In genomic region chr16:68244903-68245853, GRCh38 we compare ENCODE assay signal across 1 cellular context.
TF ChIP-seq lines count a peak whose summit lies in the region.

A gene with protein sequence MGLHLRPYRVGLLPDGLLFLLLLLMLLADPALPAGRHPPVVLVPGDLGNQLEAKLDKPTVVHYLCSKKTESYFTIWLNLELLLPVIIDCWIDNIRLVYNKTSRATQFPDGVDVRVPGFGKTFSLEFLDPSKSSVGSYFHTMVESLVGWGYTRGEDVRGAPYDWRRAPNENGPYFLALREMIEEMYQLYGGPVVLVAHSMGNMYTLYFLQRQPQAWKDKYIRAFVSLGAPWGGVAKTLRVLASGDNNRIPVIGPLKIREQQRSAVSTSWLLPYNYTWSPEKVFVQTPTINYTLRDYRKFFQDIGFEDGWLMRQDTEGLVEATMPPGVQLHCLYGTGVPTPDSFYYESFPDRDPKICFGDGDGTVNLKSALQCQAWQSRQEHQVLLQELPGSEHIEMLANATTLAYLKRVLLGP (plus strand): TSS chr16:68245373. CDS start chr16:68245427, 54 bp downstream.

TF ChIP-seq in K562, 482 proteins besides CTCF, POLR2A, EP300 and RAD21 (continued from another document and continues in another):
- TF ChIP-seq PRDM10 (IDR thresholded peaks at IDR 0.05; ENCODE audit: partially characterized antibody) (no peak), MIER1 (IDR thresholded peaks at IDR 0.05; ENCODE audit: low read depth) (no peak), ZNF778 (CRISPR knock-in tag; IDR thresholded peaks at IDR 0.05) (no peak), HSF4 (CRISPR knock-in tag; IDR thresholded peaks at IDR 0.05; ENCODE audit: borderline replicate concordance) (no peak), ZBTB43 (CRISPR knock-in tag; IDR thresholded peaks at IDR 0.05) (no peak), KDM1A (IDR thresholded peaks at IDR 0.05) (peak in 1 of 2 experiments; percentile 28; a peak in 1 of 4 replicates), HDAC8 (tag; IDR thresholded peaks at IDR 0.05) (no peak), YBX1 (IDR thresholded peaks at IDR 0.05) (no peak), ZNF444 (CRISPR knock-in tag; IDR thresholded peaks at IDR 0.05) (no peak), ZNF224 (CRISPR knock-in tag; IDR thresholded peaks at IDR 0.05) (no peak), ZNF274 (IDR thresholded peaks at IDR 0.05; ENCODE audit: borderline replicate concordance, low read depth, low read length) (no peak), CSDE1 (IDR thresholded peaks at IDR 0.05) (no peak), NFRKB (IDR thresholded peaks at IDR 0.05; ENCODE audit: low read depth) (no peak), CHCHD3 (CRISPR knock-in tag; IDR thresholded peaks at IDR 0.05) (no peak), CHD1 (IDR thresholded peaks at IDR 0.05; ENCODE audit: low read length) (no peak), NR2C2 (CRISPR knock-in tag; IDR thresholded peaks at IDR 0.05) (peak; percentile 68; the same call in 1 of the 2 replicates), NR2C2 (tag; IDR thresholded peaks at IDR 0.05) (peak; percentile 89), ZNF668 (CRISPR knock-in tag; IDR thresholded peaks at IDR 0.05) (no peak), HMGN3 (IDR thresholded peaks at IDR 0.05; ENCODE audit: borderline replicate concordance, extremely low read depth, insufficient read length, low read depth, low read length) (peak; percentile 70), GTF2A2 (tag; IDR thresholded peaks at IDR 0.05) (no peak), ZBTB1 (CRISPR knock-in tag; IDR thresholded peaks at IDR 0.05; ENCODE audit: borderline replicate concordance, low read depth) (no peak), SUPT5H (IDR thresholded peaks at IDR 0.05) (peak; percentile 66), JUND (IDR thresholded peaks at IDR 0.05; ENCODE audit: borderline replicate concordance, low read depth, low read length) (peak; percentile 31; the same call in 1 of the 2 replicates), JUND (tag; IDR thresholded peaks at IDR 0.05; ENCODE audit: borderline replicate concordance, low read depth, low read length) (no peak), MCM5 (IDR thresholded peaks at IDR 0.05; ENCODE audit: low read depth) (no peak), ZNF12 (CRISPR knock-in tag; IDR thresholded peaks at IDR 0.05) (no peak), COPS2 (conservative IDR thresholded peaks at IDR 0.05) (no peak), SETDB1 (IDR thresholded peaks at IDR 0.05; ENCODE audit: low read length) (no peak), FOXM1 (IDR thresholded peaks at IDR 0.05; ENCODE audit: low read depth) (peak; percentile 67), FOXM1 (CRISPR knock-in tag; IDR thresholded peaks at IDR 0.05; ENCODE audit: low read depth) (no peak), TCF7 (IDR thresholded peaks at IDR 0.05; ENCODE audit: borderline replicate concordance) (no peak), BDP1 (IDR thresholded peaks at IDR 0.05; ENCODE audit: insufficient read depth, insufficient read length) (no peak), RBFOX2 (IDR thresholded peaks at IDR 0.05; ENCODE audit: low read depth, low read length) (peak; percentile 69), ZNF561 (CRISPR knock-in tag; conservative IDR thresholded peaks at IDR 0.05) (no peak), RHOXF2B (CRISPR knock-in tag; conservative IDR thresholded peaks at IDR 0.05) (no peak), ZNF212 (CRISPR knock-in tag; IDR thresholded peaks at IDR 0.05) (no peak), SP1 (CRISPR knock-in tag; IDR thresholded peaks at IDR 0.05) (peak; percentile 95), C11orf30 (IDR thresholded peaks at IDR 0.05; ENCODE audit: low read depth) (peak; percentile 68), ZBTB5 (IDR thresholded peaks at IDR 0.05) (no peak), HNRNPK (IDR thresholded peaks at IDR 0.05; ENCODE audit: low read depth, low read length, poor library complexity, severe bottlenecking) (no peak), ZFPM2 (CRISPR knock-in tag; IDR thresholded peaks at IDR 0.05) (no peak), ZEB2 (IDR thresholded peaks at IDR 0.05) (no peak), ZNF239 (CRISPR knock-in tag; IDR thresholded peaks at IDR 0.05) (no peak), ZC3H4 (CRISPR knock-in tag; IDR thresholded peaks at IDR 0.05; ENCODE audit: borderline replicate concordance) (no peak), SLC30A9 (CRISPR knock-in tag; IDR thresholded peaks at IDR 0.05) (no peak), ASH1L (IDR thresholded peaks at IDR 0.05; ENCODE audit: borderline replicate concordance, low read depth, partially characterized antibody) (peak; percentile 81), MAX (CRISPR knock-in tag; IDR thresholded peaks at IDR 0.05) (peak; percentile 71), ELF4 (CRISPR knock-in tag; IDR thresholded peaks at IDR 0.05) (no peak)
- TF ChIP-seq, protein P1, sequence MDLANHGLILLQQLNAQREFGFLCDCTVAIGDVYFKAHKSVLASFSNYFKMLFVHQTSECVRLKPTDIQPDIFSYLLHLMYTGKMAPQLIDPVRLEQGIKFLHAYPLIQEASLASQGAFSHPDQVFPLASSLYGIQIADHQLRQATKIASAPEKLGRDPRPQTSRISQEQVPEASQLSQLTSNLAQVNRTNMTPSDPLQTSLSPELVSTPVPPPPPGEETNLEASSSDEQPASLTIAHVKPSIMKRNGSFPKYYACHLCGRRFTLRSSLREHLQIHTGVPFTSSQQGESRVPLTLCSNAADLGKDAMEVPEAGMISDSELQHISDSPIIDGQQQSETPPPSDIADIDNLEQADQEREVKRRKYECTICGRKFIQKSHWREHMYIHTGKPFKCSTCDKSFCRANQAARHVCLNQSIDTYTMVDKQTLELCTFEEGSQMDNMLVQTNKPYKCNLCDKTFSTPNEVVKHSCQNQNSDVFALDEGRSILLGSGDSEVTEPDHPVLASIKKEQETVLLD (IDR thresholded peaks at IDR 0.05): 0 out of 2 replicates have a peak, but pooled peaks have one; percentile 14
- TF ChIP-seq, protein P2, sequence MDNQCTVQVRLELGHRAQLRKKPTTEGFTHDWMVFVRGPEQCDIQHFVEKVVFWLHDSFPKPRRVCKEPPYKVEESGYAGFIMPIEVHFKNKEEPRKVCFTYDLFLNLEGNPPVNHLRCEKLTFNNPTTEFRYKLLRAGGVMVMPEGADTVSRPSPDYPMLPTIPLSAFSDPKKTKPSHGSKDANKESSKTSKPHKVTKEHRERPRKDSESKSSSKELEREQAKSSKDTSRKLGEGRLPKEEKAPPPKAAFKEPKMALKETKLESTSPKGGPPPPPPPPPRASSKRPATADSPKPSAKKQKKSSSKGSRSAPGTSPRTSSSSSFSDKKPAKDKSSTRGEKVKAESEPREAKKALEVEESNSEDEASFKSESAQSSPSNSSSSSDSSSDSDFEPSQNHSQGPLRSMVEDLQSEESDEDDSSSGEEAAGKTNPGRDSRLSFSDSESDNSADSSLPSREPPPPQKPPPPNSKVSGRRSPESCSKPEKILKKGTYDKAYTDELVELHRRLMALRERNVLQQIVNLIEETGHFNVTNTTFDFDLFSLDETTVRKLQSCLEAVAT (IDR thresholded peaks at IDR 0.05): peak; percentile 66 to 100; a peak in 3 of 4 replicates
- TF ChIP-seq, protein P3, sequence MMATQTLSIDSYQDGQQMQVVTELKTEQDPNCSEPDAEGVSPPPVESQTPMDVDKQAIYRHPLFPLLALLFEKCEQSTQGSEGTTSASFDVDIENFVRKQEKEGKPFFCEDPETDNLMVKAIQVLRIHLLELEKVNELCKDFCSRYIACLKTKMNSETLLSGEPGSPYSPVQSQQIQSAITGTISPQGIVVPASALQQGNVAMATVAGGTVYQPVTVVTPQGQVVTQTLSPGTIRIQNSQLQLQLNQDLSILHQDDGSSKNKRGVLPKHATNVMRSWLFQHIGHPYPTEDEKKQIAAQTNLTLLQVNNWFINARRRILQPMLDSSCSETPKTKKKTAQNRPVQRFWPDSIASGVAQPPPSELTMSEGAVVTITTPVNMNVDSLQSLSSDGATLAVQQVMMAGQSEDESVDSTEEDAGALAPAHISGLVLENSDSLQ (IDR thresholded peaks at IDR 0.05): peak; percentile 80
- TF ChIP-seq, protein P4, sequence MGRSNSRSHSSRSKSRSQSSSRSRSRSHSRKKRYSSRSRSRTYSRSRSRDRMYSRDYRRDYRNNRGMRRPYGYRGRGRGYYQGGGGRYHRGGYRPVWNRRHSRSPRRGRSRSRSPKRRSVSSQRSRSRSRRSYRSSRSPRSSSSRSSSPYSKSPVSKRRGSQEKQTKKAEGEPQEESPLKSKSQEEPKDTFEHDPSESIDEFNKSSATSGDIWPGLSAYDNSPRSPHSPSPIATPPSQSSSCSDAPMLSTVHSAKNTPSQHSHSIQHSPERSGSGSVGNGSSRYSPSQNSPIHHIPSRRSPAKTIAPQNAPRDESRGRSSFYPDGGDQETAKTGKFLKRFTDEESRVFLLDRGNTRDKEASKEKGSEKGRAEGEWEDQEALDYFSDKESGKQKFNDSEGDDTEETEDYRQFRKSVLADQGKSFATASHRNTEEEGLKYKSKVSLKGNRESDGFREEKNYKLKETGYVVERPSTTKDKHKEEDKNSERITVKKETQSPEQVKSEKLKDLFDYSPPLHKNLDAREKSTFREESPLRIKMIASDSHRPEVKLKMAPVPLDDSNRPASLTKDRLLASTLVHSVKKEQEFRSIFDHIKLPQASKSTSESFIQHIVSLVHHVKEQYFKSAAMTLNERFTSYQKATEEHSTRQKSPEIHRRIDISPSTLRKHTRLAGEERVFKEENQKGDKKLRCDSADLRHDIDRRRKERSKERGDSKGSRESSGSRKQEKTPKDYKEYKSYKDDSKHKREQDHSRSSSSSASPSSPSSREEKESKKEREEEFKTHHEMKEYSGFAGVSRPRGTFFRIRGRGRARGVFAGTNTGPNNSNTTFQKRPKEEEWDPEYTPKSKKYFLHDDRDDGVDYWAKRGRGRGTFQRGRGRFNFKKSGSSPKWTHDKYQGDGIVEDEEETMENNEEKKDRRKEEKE (IDR thresholded peaks at IDR 0.05; ENCODE audit: borderline replicate concordance in 1 of 2, control insufficient read depth in 1 of 2, low read depth in 2 of 2, low read length in 1 of 2): no peak
